23 cellular contexts compared by ENCODE assay signal in genomic region chr1:186559601-186560116, GRCh38.
DNase-seq lines count a peak whose midpoint lies in the region; ATAC-seq, FAIRE-seq and TF ChIP-seq lines count a peak whose summit lies in the region.
"Had no signal": no experiment of that assay in that cellular context is flagged by ENCODE, and none has a peak within 500 bp of the region (broad histone marks: within the 10 kb centered on the region; RNA-seq: fewer than 3 reads in every experiment).

No MANE protein-coding gene starts in this region.

- peak overlapping the region; percentile 58 for H3K9ac ChIP-seq in keratinocyte (ENCODE audit: control insufficient read depth, extremely low read depth, insufficient read depth, low read length)
- H3K9ac ChIP-seq: neural progenitor cell had no signal

- POLR2A ChIA-PET in BJ (lab: Charles Lee): no interaction called here

- no peaks in the 10 kb centered on the region for H3K27me3 Mint-ChIP-seq in activated naive CD4-positive, alpha-beta T cell treated with anti-CD3 and anti-CD28 coated beads for 36 hours (ENCODE audit: low read depth)
- H3K27me3 Mint-ChIP-seq: central memory CD8-positive, alpha-beta T cell had no signal

- peak overlapping the region; percentile 88 for H2AFZ ChIP-seq in keratinocyte (ENCODE audit: control insufficient read depth, low read length)
- H2AFZ ChIP-seq: neural progenitor cell had no signal

- dilution Hi-C loops in keratinocyte (cut with MboI; ENCODE audit: extremely low pct_ligation_motif_present, low sequenced_read_pairs): no loop called here

- TF ChIP-seq POLR2A in suprapubic skin (IDR thresholded peaks at IDR 0.05): no peak

- no peaks in the 10 kb centered on the region for H3K79me2 ChIP-seq in keratinocyte (ENCODE audit: control insufficient read depth, insufficient read depth, low read length)

- TF ChIP-seq EP300 in suprapubic skin (IDR thresholded peaks at IDR 0.05): no peak

- H3K9me3 ChIP-seq in keratinocyte (ENCODE audit: control insufficient read depth, low read depth, low read length) (no peaks in the 10 kb centered on the region), suprapubic skin (no peaks in the 10 kb centered on the region)
- H3K9me3 ChIP-seq in effector memory CD4-positive, alpha-beta T cell (ENCODE audit: control insufficient read depth, low read length): no peaks in the 10 kb centered on the region
- H3K9me3 ChIP-seq: transverse colon had no signal

- H3K9me1 ChIP-seq in keratinocyte (ENCODE audit: control insufficient read depth, extremely low read depth, insufficient read depth, low read length): no peaks in the 10 kb centered on the region

- FAIRE-seq in keratinocyte (lab: Jason Lieb, UNC): peak; percentile 96
- FAIRE-seq: G401.6, GM12892 had no signal

- H3K9me3 Mint-ChIP-seq in activated naive CD4-positive, alpha-beta T cell treated with anti-CD3 and anti-CD28 coated beads for 36 hours: no peaks in the 10 kb centered on the region
- H3K9me3 Mint-ChIP-seq: central memory CD8-positive, alpha-beta T cell; neural progenitor cell had no signal

- H3K4me3 Mint-ChIP-seq in activated naive CD4-positive, alpha-beta T cell treated with anti-CD3 and anti-CD28 coated beads for 36 hours: no peak overlapping the region
- H3K4me3 Mint-ChIP-seq: central memory CD8-positive, alpha-beta T cell; neural progenitor cell had no signal

- intact Hi-C loops in activated naive CD4-positive, alpha-beta T cell treated with anti-CD3 and anti-CD28 coated beads for 36 hours (cut with micrococcal nuclease): no loop called here

- ATAC-seq in HG02885 (IDR thresholded peaks at IDR 0.05; ENCODE audit: poor library complexity, unreplicated experiment): peak; percentile 49

- H3K4me1 Mint-ChIP-seq in activated naive CD4-positive, alpha-beta T cell treated with anti-CD3 and anti-CD28 coated beads for 36 hours (ENCODE audit: low read depth): no peaks in the 10 kb centered on the region
- H3K4me1 Mint-ChIP-seq: central memory CD8-positive, alpha-beta T cell; neural progenitor cell had no signal

- no peaks in the 10 kb centered on the region for H3K36me3 Mint-ChIP-seq in activated naive CD4-positive, alpha-beta T cell treated with anti-CD3 and anti-CD28 coated beads for 36 hours (ENCODE audit: low read depth)
- H3K36me3 Mint-ChIP-seq: neural progenitor cell had no signal

- CTCF ChIA-PET in BJ (lab: Yijun Ruan, JAX): no interaction called here
- CTCF ChIA-PET in activated naive CD4-positive, alpha-beta T cell treated with anti-CD3 and anti-CD28 coated beads for 36 hours (lab: Charles Lee): no interaction called here

- peak overlapping the region; percentile 80 for H3K4me2 ChIP-seq in keratinocyte (ENCODE audit: control insufficient read depth, extremely low read depth, insufficient read depth, low read depth, low read length)
- H3K4me2 ChIP-seq: neural progenitor cell had no signal

- no peaks in the 10 kb centered on the region for H3K27me3 ChIP-seq in BJ (ENCODE audit: control insufficient read depth, insufficient read depth, low read length)
- H3K27me3 ChIP-seq in keratinocyte (ENCODE audit: control insufficient read depth, extremely low read depth, insufficient read depth, low read length): no peaks in the 10 kb centered on the region
- H3K27me3 ChIP-seq in effector memory CD4-positive, alpha-beta T cell (replicated peaks; ENCODE audit: control insufficient read depth, insufficient read depth, low read length, poor library complexity, severe bottlenecking): no peaks in the 10 kb centered on the region
- H3K27me3 ChIP-seq in suprapubic skin: no peaks in the 10 kb centered on the region
- H3K27me3 ChIP-seq: neural progenitor cell, transverse colon had no signal

- H3K27ac ChIP-seq in keratinocyte (ENCODE audit: control insufficient read depth, insufficient read depth, low read length): peak overlapping the region; percentile 97
- no peak overlapping the region for H3K27ac ChIP-seq in effector memory CD4-positive, alpha-beta T cell (ENCODE audit: insufficient read depth, low read length, poor library complexity, severe bottlenecking)
- no peak overlapping the region for H3K27ac ChIP-seq in suprapubic skin
- H3K27ac ChIP-seq: neural progenitor cell, transverse colon had no signal

- no peaks in the 10 kb centered on the region for H3K36me3 ChIP-seq in BJ (ENCODE audit: control insufficient read depth, insufficient read depth, low read length)
- no peaks in the 10 kb centered on the region for H3K36me3 ChIP-seq in keratinocyte (ENCODE audit: control insufficient read depth in 2 of 2, extremely low read depth in 1 of 2, insufficient read depth in 2 of 2, low read length in 2 of 2)
- no peaks in the 10 kb centered on the region for H3K36me3 ChIP-seq in effector memory CD4-positive, alpha-beta T cell (ENCODE audit: control insufficient read depth, insufficient read depth, low read length)
- no peaks in the 10 kb centered on the region for H3K36me3 ChIP-seq in suprapubic skin
- H3K36me3 ChIP-seq: neural progenitor cell, transverse colon had no signal

- H3K4me3 ChIP-seq in BJ (ENCODE audit: low read depth, low read length) (no peak overlapping the region), keratinocyte (ENCODE audit: control insufficient read depth in 2 of 3, extremely low read depth in 1 of 3, insufficient read depth in 2 of 3, low read depth in 1 of 3, low read length in 3 of 3) (peak overlapping the region in 1 of 3 experiments; percentile 34), suprapubic skin (no peak overlapping the region)
- H3K4me3 ChIP-seq in effector memory CD4-positive, alpha-beta T cell (ENCODE audit: insufficient read depth, low read depth, low read length, poor library complexity, severe bottlenecking): no peak overlapping the region
- H3K4me3 ChIP-seq: neural progenitor cell, transverse colon had no signal

- H3K27ac Mint-ChIP-seq in activated naive CD4-positive, alpha-beta T cell treated with anti-CD3 and anti-CD28 coated beads for 36 hours: no peak overlapping the region
- H3K27ac Mint-ChIP-seq: neural progenitor cell had no signal

- H3K4me1 ChIP-seq in keratinocyte (ENCODE audit: control insufficient read depth, extremely low read depth, insufficient read depth, low read length) (peaks cover 23% of the 10 kb centered on the region), suprapubic skin (no peaks in the 10 kb centered on the region)
- no peaks in the 10 kb centered on the region for H3K4me1 ChIP-seq in effector memory CD4-positive, alpha-beta T cell (ENCODE audit: control insufficient read depth, insufficient read depth, low read length, poor library complexity, severe bottlenecking)
- H3K4me1 ChIP-seq: neural progenitor cell, transverse colon had no signal

- DNase-seq in BJ (ENCODE audit: low read depth): peak; percentile 27
- peak; percentile 7 for DNase-seq in amniotic epithelial cell (ENCODE audit: low read depth)
- peak; percentile 86 for DNase-seq in keratinocyte (ENCODE audit: low read depth, low spot score)
- DNase-seq in ecto neural progenitor cell (ENCODE audit: low spot score): no peak
- DNase-seq in effector memory CD4-positive, alpha-beta T cell: no peak
- no peak for DNase-seq in suprapubic skin (ENCODE audit: low spot score in 2 of 2)
- no peak for DNase-seq in activated naive CD4-positive, alpha-beta T cell treated with anti-CD3 and anti-CD28 coated beads for 36 hours
- DNase-seq: ACHN; activated CD4-positive, CD25-positive, alpha-beta regulatory T cell; hippocampal formation; Kasumi-1; NCI-H146; NK-92 treated with Interleukin-12 subunit alpha and Interleukin-12 subunit beta, amount 100 ng/mL, for 24 hours; Right ventricle myocardium superior; stimulated activated CD4-positive, alpha-beta T cell treated with anti-CD3 and anti-CD28 coated beads, Interleukin-15, amount 100 ng/mL, for 24 hours; stimulated activated naive CD4-positive, alpha-beta T cell treated with Interleukin-2 at 50 U/mL for 16 hours; T-helper 2 cell; transverse colon had no signal

- 52% methylated on average over 6 of the region's 6 CpGs for WGBS in suprapubic skin

- no peak for TF ChIP-seq CTCF in BJ (IDR thresholded peaks at IDR 0.05; ENCODE audit: insufficient read depth, low read depth, low read length)
- TF ChIP-seq CTCF in keratinocyte (optimal IDR thresholded peaks at IDR 0.05 in 1 of 3, IDR thresholded peaks at IDR 0.05 in 1 of 3, conservative IDR thresholded peaks at IDR 0.05 in 1 of 3; ENCODE audit: extremely low read depth in 1 of 3, insufficient read depth in 2 of 3, low read length in 3 of 3): no peak
- no peak for TF ChIP-seq CTCF in suprapubic skin (IDR thresholded peaks at IDR 0.05)

- no peaks in the 10 kb centered on the region for H4K20me1 ChIP-seq in keratinocyte (ENCODE audit: control insufficient read depth, extremely low read depth, insufficient read depth, low read length)

Comparison
In these comparisons a context has a peak if more than half of its experiments do, and no peak if none do; other contexts are left out.
1. DNase-seq: peak in BJ (single experiment), amniotic epithelial cell (single experiment) and keratinocyte (single experiment); none in ecto neural progenitor cell (single experiment), effector memory CD4-positive, alpha-beta T cell (0 of 3), suprapubic skin (0 of 2) and activated naive CD4-positive, alpha-beta T cell treated with anti-CD3 and anti-CD28 coated beads for 36 hours (single experiment).